Comparison of ENCODE assay signal across 9 cellular contexts in genomic region chr12:6141048-6141447, GRCh38. TPM values are rescaled to one million over a fixed set of nuclear protein-coding genes. Genes with fewer than 3 reads are reported as not detected.
DNase-seq lines count a peak whose midpoint lies in the region; ATAC-seq and TF ChIP-seq lines count a peak whose summit lies in the region.
"Had no signal": no experiment of that assay in that cellular context is flagged by ENCODE, and none has a peak within 500 bp of the region (broad histone marks: within the 10 kb centered on the region; RNA-seq: fewer than 3 reads in every experiment).

No MANE protein-coding gene starts in this region.

- no peak overlapping the region for H3K4me3 Mint-ChIP-seq in MCF 10A (ENCODE audit: unreplicated experiment)
- H3K4me3 Mint-ChIP-seq in central memory CD8-positive, alpha-beta T cell = peak overlapping the region; percentile 34
- peak overlapping the region; percentile 39 for H3K4me3 Mint-ChIP-seq in natural killer cell treated with Interleukin-12 subunit alpha and Interleukin-12 subunit beta and Interleukin-15 and Interleukin-18, amount 100 ng/mL, for 72 hours

- TF ChIP-seq EP300 in upper lobe of left lung (IDR thresholded peaks at IDR 0.05) = peak in 3 of 4 donors; percentile 41 to 89 (median 87)

- intact Hi-C loops in MCF 10A (cut with micrococcal nuclease) = no loop called here
- intact Hi-C loops in mammary epithelial cell (cut with micrococcal nuclease) = no loop called here

- H3K4me3 ChIP-seq in mammary epithelial cell (replicated peaks in 1 of 3; ENCODE audit: insufficient read depth in 1 of 3, low read depth in 2 of 3, low read length in 3 of 3) (no peak overlapping the region), upper lobe of left lung (no peak overlapping the region)

- H3K36me3 Mint-ChIP-seq in MCF 10A (ENCODE audit: insufficient read depth, unreplicated experiment) = no peaks in the 10 kb centered on the region
- H3K36me3 Mint-ChIP-seq in central memory CD8-positive, alpha-beta T cell (ENCODE audit: insufficient read depth) = no peaks in the 10 kb centered on the region
- H3K36me3 Mint-ChIP-seq in natural killer cell treated with Interleukin-12 subunit alpha and Interleukin-12 subunit beta and Interleukin-15 and Interleukin-18, amount 100 ng/mL, for 72 hours = no peaks in the 10 kb centered on the region

- CTCF ChIA-PET in MCF 10A (lab: Yijun Ruan, JAX) = interaction anchor here (0.6 to 0.8 kb wide), 2 partner anchors 65 to 198 kb away, joined by 3 read pairs; no protein-coding TSS in a partner anchor
- CTCF ChIA-PET in mammary epithelial cell (lab: Charles Lee; ENCODE audit: low non-redundant PET) = no interaction called here

- H3K79me2 ChIP-seq in mammary epithelial cell (ENCODE audit: insufficient read depth, low read length) = no peaks in the 10 kb centered on the region

- POLR2A ChIA-PET in MCF 10A (lab: Yijun Ruan, JAX) = interaction anchor here (0.9 kb wide), 1 partner anchor 25 kb away, joined by 3 read pairs; no protein-coding TSS in a partner anchor

- H3K9me3 ChIP-seq in mammary epithelial cell (replicated peaks; ENCODE audit: insufficient read depth, low read length) = no peaks in the 10 kb centered on the region
- no peaks in the 10 kb centered on the region for H3K9me3 ChIP-seq in upper lobe of left lung

- no TSS peak for BruUV-seq in MCF 10A (replicated peaks; lab: Mats Ljungman, UMichigan)
- no TSS peak for BruUV-seq in mammary epithelial cell (replicated peaks; lab: Mats Ljungman, UMichigan)

- H2AFZ ChIP-seq in mammary epithelial cell (ENCODE audit: low read depth, low read length) = no peak overlapping the region

- in situ Hi-C loops in mammary epithelial cell (cut with MboI; ENCODE audit: low sequenced_read_pairs in 2 of 2) = no loop called here

- no peak overlapping the region for H3K27ac Mint-ChIP-seq in MCF 10A (ENCODE audit: low read depth, unreplicated experiment)
- H3K27ac Mint-ChIP-seq in central memory CD8-positive, alpha-beta T cell (ENCODE audit: low read depth) = no peak overlapping the region
- H3K27ac Mint-ChIP-seq in natural killer cell treated with Interleukin-12 subunit alpha and Interleukin-12 subunit beta and Interleukin-15 and Interleukin-18, amount 100 ng/mL, for 72 hours = peak overlapping the region; percentile 67 to 77

- no peak overlapping the region for H3K4me2 ChIP-seq in mammary epithelial cell (ENCODE audit: insufficient read depth, low read depth, low read length)

- H3K27ac ChIP-seq in mammary epithelial cell (ENCODE audit: insufficient read depth, low read depth, low read length) (no peak overlapping the region), upper lobe of left lung (peak overlapping the region; percentile 85 to 87 (median 86))
- H3K27ac ChIP-seq: VCaP had no signal

- H3K9ac ChIP-seq in mammary epithelial cell (ENCODE audit: insufficient read depth, low read length) = no peak overlapping the region

- 75% methylated on average over 2 of the region's 5 CpGs for WGBS in mammary epithelial cell (ENCODE audit: low coverage, missing lambda C conversion rate)
- WGBS in upper lobe of left lung, 2 donors = 29 to 32% methylated on average over 5 of the region's 5 CpGs

- dilution Hi-C loops in mammary epithelial cell (cut with HindIII; ENCODE audit: low sequenced_read_pairs) = no loop called here

- H3K4me1 ChIP-seq in mammary epithelial cell (ENCODE audit: insufficient read depth, low read length) (no peaks in the 10 kb centered on the region), upper lobe of left lung (peaks cover 25 to 43% (median 34%) of the 10 kb centered on the region in 4 donors)

- DNase-seq in MCF 10A (ENCODE audit: unreplicated experiment) (peak; percentile 46), mammary epithelial cell (no peak), upper lobe of left lung (peak in 1 of 2 donors; percentile 64), SHP77 (lab: John Stamatoyannopoulos, UW) (no peak)
- DNase-seq in central memory CD8-positive, alpha-beta T cell (ENCODE audit: low spot score in 2 of 2) = no peak
- no peak for DNase-seq in natural killer cell treated with Interleukin-12 subunit alpha and Interleukin-12 subunit beta and Interleukin-15 and Interleukin-18, amount 100 ng/mL, for 72 hours (ENCODE audit: low spot score)

- TF ChIP-seq CTCF in MCF 10A (IDR thresholded peaks at IDR 0.05; ENCODE audit: unreplicated experiment) (no peak), mammary epithelial cell (conservative IDR thresholded peaks at IDR 0.05 in 1 of 2, IDR thresholded peaks at IDR 0.05 in 1 of 2; ENCODE audit: extremely low read depth in 1 of 2, insufficient read depth in 1 of 2, low read depth in 1 of 2, low read length in 2 of 2) (no peak), upper lobe of left lung (IDR thresholded peaks at IDR 0.05) (no peak)

- no peaks in the 10 kb centered on the region for H3K4me1 Mint-ChIP-seq in MCF 10A (ENCODE audit: insufficient read depth, unreplicated experiment)
- H3K4me1 Mint-ChIP-seq in central memory CD8-positive, alpha-beta T cell = peaks cover 13% of the 10 kb centered on the region
- peaks cover 24% of the 10 kb centered on the region in 2 donors for H3K4me1 Mint-ChIP-seq in natural killer cell treated with Interleukin-12 subunit alpha and Interleukin-12 subunit beta and Interleukin-15 and Interleukin-18, amount 100 ng/mL, for 72 hours (ENCODE audit: low read depth in 2 of 2)

- peak; percentile 36 for ATAC-seq in central memory CD8-positive, alpha-beta T cell (replicated peaks; ENCODE audit: extremely low read depth, poor library complexity, severe bottlenecking)
- peak in 1 of 2 donors; percentile 41 for ATAC-seq in natural killer cell treated with Interleukin-12 subunit alpha and Interleukin-12 subunit beta and Interleukin-15 and Interleukin-18, amount 100 ng/mL, for 72 hours
- ATAC-seq in upper lobe of left lung (ENCODE audit: low FRiP score in 2 of 2) (peak; percentile 87 to 88), GM18873 (IDR thresholded peaks at IDR 0.05; ENCODE audit: low FRiP score, unreplicated experiment) (no peak), GM18511 (IDR thresholded peaks at IDR 0.05; ENCODE audit: unreplicated experiment) (no peak)

- no peaks in the 10 kb centered on the region for H3K27me3 Mint-ChIP-seq in MCF 10A (ENCODE audit: insufficient read depth, unreplicated experiment)
- H3K27me3 Mint-ChIP-seq in central memory CD8-positive, alpha-beta T cell = peaks cover 36% of the 10 kb centered on the region
- peaks cover 3 to 8% of the 10 kb centered on the region in 2 donors for H3K27me3 Mint-ChIP-seq in natural killer cell treated with Interleukin-12 subunit alpha and Interleukin-12 subunit beta and Interleukin-15 and Interleukin-18, amount 100 ng/mL, for 72 hours

- no peaks in the 10 kb centered on the region for H3K27me3 ChIP-seq in mammary epithelial cell (ENCODE audit: insufficient read depth, low read length)
- H3K27me3 ChIP-seq in upper lobe of left lung = no peaks in the 10 kb centered on the region

- peaks cover 11% of the 10 kb centered on the region for H3K9me3 Mint-ChIP-seq in MCF 10A (ENCODE audit: unreplicated experiment)
- H3K9me3 Mint-ChIP-seq in central memory CD8-positive, alpha-beta T cell = no peaks in the 10 kb centered on the region
- no peaks in the 10 kb centered on the region for H3K9me3 Mint-ChIP-seq in natural killer cell treated with Interleukin-12 subunit alpha and Interleukin-12 subunit beta and Interleukin-15 and Interleukin-18, amount 100 ng/mL, for 72 hours

- no peaks in the 10 kb centered on the region for H4K20me1 ChIP-seq in mammary epithelial cell (ENCODE audit: insufficient read depth, low read length)

- no peaks in the 10 kb centered on the region for H3K36me3 ChIP-seq in mammary epithelial cell (ENCODE audit: insufficient read depth, low read length)
- no peaks in the 10 kb centered on the region for H3K36me3 ChIP-seq in upper lobe of left lung

- peak in 1 of 4 donors; percentile 66 for TF ChIP-seq POLR2A in upper lobe of left lung (IDR thresholded peaks at IDR 0.05)

RNA-seq across cellular contexts. Expression of gene VWF, which starts 16.6 kb away (rescaled TPM):
- total RNA-seq in MCF 10A (2022) (not detected in 2 replicates), mammary epithelial cell (under 1 TPM; under 0.01 to 0.49 TPM), upper lobe of left lung (100 to 1,000 TPM; 292 to 543 (median 360) TPM)
- polyA plus RNA-seq in mammary epithelial cell = 0.07 TPM
- polyA minus RNA-seq in mammary epithelial cell = 1.1 TPM
- total RNA-seq in natural killer cell treated with Interleukin-12 subunit alpha and Interleukin-12 subunit beta and Interleukin-15 and Interleukin-18, amount 100 ng/mL, for 72 hours = not detected

RNA-seq across cellular contexts. Expression of gene CD9, which starts 59.2 kb away (rescaled TPM):
- total RNA-seq in MCF 10A (2022) (31.1 and 40.7 TPM in 2 replicates), mammary epithelial cell (100 to 1,000 TPM; 351 to 470 TPM), upper lobe of left lung (100 to 1,000 TPM in 5 of 6 donors, 10 to 100 TPM in 1; 96.4 to 716 (median 484) TPM)
- polyA plus RNA-seq in mammary epithelial cell = 775 TPM
- polyA minus RNA-seq in mammary epithelial cell = 463 TPM
- 1 to 10 TPM; 1.1 to 3.3 TPM for total RNA-seq in natural killer cell treated with Interleukin-12 subunit alpha and Interleukin-12 subunit beta and Interleukin-15 and Interleukin-18, amount 100 ng/mL, for 72 hours

Comparison
In these comparisons a context has a peak if more than half of its experiments do, and no peak if none do; other contexts are left out.
1. H3K27ac Mint-ChIP-seq: peak in natural killer cell treated with Interleukin-12 subunit alpha and Interleukin-12 subunit beta and Interleukin-15 and Interleukin-18, amount 100 ng/mL, for 72 hours (2 of 2); none in MCF 10A (single experiment) and central memory CD8-positive, alpha-beta T cell (single experiment).
2. ATAC-seq: peak in central memory CD8-positive, alpha-beta T cell (single experiment) and upper lobe of left lung (2 of 2); none in GM18873 (single experiment) and GM18511 (single experiment).
3. RNA of gene VWF, which starts 16.6 kb away (total RNA-seq): 292 to 543 TPM in upper lobe of left lung; under 0.01 to 0.49 TPM in mammary epithelial cell, not detected in MCF 10A and not detected in natural killer cell treated with Interleukin-12 subunit alpha and Interleukin-12 subunit beta and Interleukin-15 and Interleukin-18, amount 100 ng/mL, for 72 hours; every median in the first group is over 100 times any median in the second.